ENCODE assay signal across 1 cellular context in genomic region chr7:32039000-32039756, GRCh38.
TF ChIP-seq lines count a peak whose summit lies in the region.

No MANE protein-coding gene starts in this region.

TF ChIP-seq in H1, 55 proteins besides CTCF, POLR2A, EP300 and RAD21 (continued from another document):
- TF ChIP-seq CHD7 (IDR thresholded peaks at IDR 0.05; ENCODE audit: insufficient replicate concordance, low read length) = no peak
- TF ChIP-seq CEBPB (IDR thresholded peaks at IDR 0.05; ENCODE audit: low read depth, low read length) = no peak
- no peak for TF ChIP-seq GTF2F1 (IDR thresholded peaks at IDR 0.05; ENCODE audit: borderline replicate concordance, low read depth, low read length)
- no peak for TF ChIP-seq RFX5 (IDR thresholded peaks at IDR 0.05; ENCODE audit: borderline replicate concordance, low read depth, low read length)
- no peak for TF ChIP-seq SIN3A (conservative IDR thresholded peaks at IDR 0.05 in 1 of 2, IDR thresholded peaks at IDR 0.05 in 1 of 2; ENCODE audit: low read depth in 1 of 2, low read length in 2 of 2)
- TF ChIP-seq CHD1 (IDR thresholded peaks at IDR 0.05; ENCODE audit: low read depth, low read length) = no peak
- no peak for TF ChIP-seq CREB1 (IDR thresholded peaks at IDR 0.05)
- no peak for TF ChIP-seq EZH2 (IDR thresholded peaks at IDR 0.05; ENCODE audit: low read depth, low read length, severe bottlenecking)
- TF ChIP-seq BACH1 (IDR thresholded peaks at IDR 0.05; ENCODE audit: low read length) = no peak
- TF ChIP-seq ATF3 (IDR thresholded peaks at IDR 0.05; ENCODE audit: insufficient read depth, low read depth, low read length) = no peak
- TF ChIP-seq ATF2 (IDR thresholded peaks at IDR 0.05; ENCODE audit: low read length) = no peak
